1 cellular context compared by ENCODE assay signal in the genomic region with DNA sequence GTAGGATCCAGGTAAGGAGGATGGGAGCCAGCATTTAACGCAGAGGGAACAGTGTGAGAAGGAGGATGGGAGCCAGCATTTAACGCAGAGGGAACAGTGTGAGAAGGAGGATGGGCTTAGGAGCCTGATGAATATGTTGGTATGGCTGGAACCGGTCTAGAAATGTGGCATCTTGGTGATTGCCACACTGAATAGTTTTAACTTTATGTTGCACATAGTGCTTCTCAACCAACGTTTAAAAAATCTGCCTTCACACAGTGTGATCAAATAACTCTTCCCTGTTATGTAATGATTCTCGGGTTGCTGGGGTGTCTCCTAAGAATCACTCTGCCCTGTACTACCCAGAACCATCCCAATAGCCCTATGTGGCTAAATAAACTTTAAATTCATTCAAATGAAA.
TF ChIP-seq lines count a peak whose summit lies in the region.

No MANE protein-coding gene starts in this region.

TF ChIP-seq in IMR-90, 13 proteins besides CTCF, POLR2A, EP300 and RAD21:
- TF ChIP-seq MAFK (IDR thresholded peaks at IDR 0.05; ENCODE audit: low read depth, low read length) (no peak), BHLHE40 (IDR thresholded peaks at IDR 0.05; ENCODE audit: low read depth, low read length) (no peak), RFX5 (IDR thresholded peaks at IDR 0.05; ENCODE audit: low read depth, low read length) (no peak), CHD1 (IDR thresholded peaks at IDR 0.05; ENCODE audit: low read depth, low read length) (no peak), MAZ (IDR thresholded peaks at IDR 0.05; ENCODE audit: borderline replicate concordance, low read depth, low read length) (no peak), FOS (IDR thresholded peaks at IDR 0.05; ENCODE audit: low read depth, low read length) (no peak), CEBPB (IDR thresholded peaks at IDR 0.05; ENCODE audit: low read depth, low read length) (no peak), SMC3 (IDR thresholded peaks at IDR 0.05; ENCODE audit: low read depth, low read length) (no peak), RCOR1 (IDR thresholded peaks at IDR 0.05; ENCODE audit: insufficient replicate concordance, low read length) (no peak), NFE2L2 (IDR thresholded peaks at IDR 0.05; ENCODE audit: low read depth, low read length) (no peak), MXI1 (IDR thresholded peaks at IDR 0.05; ENCODE audit: borderline replicate concordance, low read depth, low read length) (no peak)
- TF ChIP-seq, protein P1, sequence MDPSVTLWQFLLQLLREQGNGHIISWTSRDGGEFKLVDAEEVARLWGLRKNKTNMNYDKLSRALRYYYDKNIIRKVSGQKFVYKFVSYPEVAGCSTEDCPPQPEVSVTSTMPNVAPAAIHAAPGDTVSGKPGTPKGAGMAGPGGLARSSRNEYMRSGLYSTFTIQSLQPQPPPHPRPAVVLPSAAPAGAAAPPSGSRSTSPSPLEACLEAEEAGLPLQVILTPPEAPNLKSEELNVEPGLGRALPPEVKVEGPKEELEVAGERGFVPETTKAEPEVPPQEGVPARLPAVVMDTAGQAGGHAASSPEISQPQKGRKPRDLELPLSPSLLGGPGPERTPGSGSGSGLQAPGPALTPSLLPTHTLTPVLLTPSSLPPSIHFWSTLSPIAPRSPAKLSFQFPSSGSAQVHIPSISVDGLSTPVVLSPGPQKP (IDR thresholded peaks at IDR 0.05; ENCODE audit: borderline replicate concordance, low read depth, low read length), result no peak
- TF ChIP-seq, protein P2, sequence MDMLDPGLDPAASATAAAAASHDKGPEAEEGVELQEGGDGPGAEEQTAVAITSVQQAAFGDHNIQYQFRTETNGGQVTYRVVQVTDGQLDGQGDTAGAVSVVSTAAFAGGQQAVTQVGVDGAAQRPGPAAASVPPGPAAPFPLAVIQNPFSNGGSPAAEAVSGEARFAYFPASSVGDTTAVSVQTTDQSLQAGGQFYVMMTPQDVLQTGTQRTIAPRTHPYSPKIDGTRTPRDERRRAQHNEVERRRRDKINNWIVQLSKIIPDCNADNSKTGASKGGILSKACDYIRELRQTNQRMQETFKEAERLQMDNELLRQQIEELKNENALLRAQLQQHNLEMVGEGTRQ (IDR thresholded peaks at IDR 0.05; ENCODE audit: low read depth, low read length), result no peak
